In the genomic region with DNA sequence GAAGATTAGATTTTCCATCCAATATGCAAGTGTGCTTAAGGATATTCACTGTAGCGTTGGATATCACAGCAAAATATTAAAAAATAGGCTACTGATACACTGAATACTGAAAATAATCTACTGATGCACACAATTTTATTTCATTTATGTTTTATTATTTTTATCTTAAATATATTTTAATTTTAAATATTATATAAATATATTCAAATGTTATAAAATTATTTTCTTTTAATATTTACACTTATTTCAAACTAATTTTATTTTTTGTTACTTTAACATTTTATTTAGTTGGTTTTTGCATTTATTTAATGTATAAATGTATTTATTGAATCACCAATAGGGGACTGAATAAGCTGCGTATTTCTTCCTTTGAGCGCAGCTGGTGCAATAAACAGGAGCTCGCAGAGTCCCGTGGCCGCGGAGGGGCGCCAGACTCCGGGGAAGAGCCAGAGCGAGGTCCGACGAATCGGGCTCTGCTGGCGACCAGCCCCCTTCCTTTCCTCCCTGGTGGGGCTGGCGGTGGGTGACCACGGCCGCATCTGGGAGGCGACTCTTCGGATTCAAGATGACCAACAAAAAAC, we compare ENCODE assay signal across 8 cellular contexts. TPM values are rescaled to one million over a fixed set of nuclear protein-coding genes. Genes with fewer than 3 reads are reported as not detected.
DNase-seq lines count a peak whose midpoint lies in the region; ATAC-seq, FAIRE-seq and TF ChIP-seq lines count a peak whose summit lies in the region.

No MANE protein-coding gene starts in this region.

- SMC1A ChIA-PET in GM12878 (lab: Charles Lee; ENCODE audit: uncharacterized antibody, unreplicated experiment): interaction anchor here (0.6 to 3.8 kb wide), 14 partner anchors 9 to 226 kb away, joined by 3 to 28 read pairs (median 4); no protein-coding TSS in a partner anchor

- peaks cover 0 to 34% (median 13%) of the 10 kb centered on the region in 7 donors for H3K27me3 ChIP-seq in heart right ventricle
- peaks cover 0 to 9% of the 10 kb centered on the region in 2 experiments; a peak in 2 of 4 replicates for H3K27me3 ChIP-seq in GM12878 (replicated peaks in 1 of 2; ENCODE audit: control insufficient read depth in 2 of 2, insufficient read depth in 2 of 2, low read length in 1 of 2)
- H3K27me3 ChIP-seq in A673 (replicated peaks; ENCODE audit: insufficient read depth, low read depth, low read length, poor library complexity): no peaks in the 10 kb centered on the region

- no peak for FAIRE-seq in GM12878 (lab: Jason Lieb, UNC)

- H2AFZ ChIP-seq in GM12878 (ENCODE audit: control insufficient read depth, low read depth, low read length): no peak overlapping the region

- WGBS in heart right ventricle, 2 donors: 10 to 21% methylated on average over 19 of the region's 19 CpGs
- WGBS in GM12878 (ENCODE audit: insufficient coverage, insufficient replicate concordance, low lambda C conversion rate, missing lambda C conversion rate): 18% methylated on average over 19 of the region's 19 CpGs
- WGBS in urinary bladder: 25% methylated on average over 19 of the region's 19 CpGs

- H3K4me1 ChIP-seq in heart right ventricle: no peaks in the 10 kb centered on the region
- H3K4me1 ChIP-seq in GM12878 (ENCODE audit: control insufficient read depth, insufficient read depth, low read length): no peaks in the 10 kb centered on the region
- H3K4me1 ChIP-seq in urinary bladder (ENCODE audit: insufficient read depth): no peaks in the 10 kb centered on the region
- H3K4me1 ChIP-seq in A673 (ENCODE audit: insufficient read depth, low read length, poor library complexity, severe bottlenecking): peaks cover 23% of the 10 kb centered on the region

- H3K27ac ChIP-seq in heart right ventricle: no peak overlapping the region
- H3K27ac ChIP-seq in GM12878 (ENCODE audit: control insufficient read depth, insufficient read depth): no peak overlapping the region
- no peak overlapping the region for H3K27ac ChIP-seq in urinary bladder (ENCODE audit: low read depth)
- H3K27ac ChIP-seq in A673 (ENCODE audit: low read depth, low read length, poor library complexity, severe bottlenecking): no peak overlapping the region

- BruUV-seq in GM12878 (replicated peaks; lab: Mats Ljungman, UMichigan) (no TSS peak), A673 (replicated peaks; lab: Mats Ljungman, UMichigan) (no TSS peak)

- RAD21 ChIA-PET in GM12878 (lab: Charles Lee; ENCODE audit: unreplicated experiment): interaction anchor here (0.6 to 2.4 kb wide), 15 partner anchors 39 to 287 kb away, joined by 3 to 20 read pairs (median 4); no protein-coding TSS in a partner anchor

- DNase-seq in heart right ventricle (peak in 1 of 2 donors; percentile 23), Right ventricle myocardium inferior (ENCODE audit: missing footprints) (no peak), GM12878 (ENCODE audit: low read depth, low spot score) (no peak), left kidney (ENCODE audit: low read depth, low spot score) (peak; percentile 82), NCI-H774 (lab: John Stamatoyannopoulos, UW) (no peak), COR-L47 (lab: John Stamatoyannopoulos, UW) (no peak), A673 (ENCODE audit: low spot score) (no peak)

- no peak overlapping the region for H3K9ac ChIP-seq in GM12878 (ENCODE audit: control insufficient read depth, insufficient read depth, low read length)

- H3K4me3 ChIP-seq in heart right ventricle (peak overlapping the region in 2 of 10 donors; percentile 7 to 21), GM12878 (no peak overlapping the region), urinary bladder (ENCODE audit: low read depth, low read length) (peak overlapping the region; percentile 16), A673 (ENCODE audit: low read depth, low read length, poor library complexity, severe bottlenecking) (no peak overlapping the region)

- H3K9me3 ChIP-seq in heart right ventricle (peaks cover 0 to 2% (median 0%) of the 10 kb centered on the region in 11 donors), GM12878 (replicated peaks; ENCODE audit: control insufficient read depth, insufficient read depth, low read length) (no peaks in the 10 kb centered on the region), A673 (ENCODE audit: low read depth, low read length, poor library complexity, severe bottlenecking) (no peaks in the 10 kb centered on the region)

- peak; percentile 41; the same call in 1 of the 2 replicates for TF ChIP-seq RAD21 in GM12878 (IDR thresholded peaks at IDR 0.05; ENCODE audit: insufficient read depth, low read depth, low read length)

- TF ChIP-seq CTCF in heart right ventricle (IDR thresholded peaks at IDR 0.05) (peak in 5 of 9 donors; percentile 7 to 23 (median 17)), GM12878 (IDR thresholded peaks at IDR 0.05 in 2 of 3, conservative IDR thresholded peaks at IDR 0.05 in 1 of 3; ENCODE audit: control insufficient read depth in 2 of 3, extremely low read depth in 1 of 3, insufficient read depth in 1 of 3, low read depth in 3 of 3, low read length in 3 of 3) (peak; percentile 31 to 60 (median 53); a peak in 5 of 6 replicates), A673 (conservative IDR thresholded peaks at IDR 0.05; ENCODE audit: low read depth, low read length) (no peak)

- intact Hi-C loops in heart right ventricle (cut with DNase I): loop anchor here in 1 of 10 donors (10.0 kb wide), 2 partner anchors 64 to 104 kb away; no protein-coding TSS in a partner anchor
- intact Hi-C loops in Right ventricle myocardium inferior (cut with DNase I): no loop called here
- intact Hi-C loops in GM12878 (cut with micrococcal nuclease; ENCODE audit: unreplicated experiment): loop anchor here (1.0 kb wide), 1 partner anchor 110 kb away; no protein-coding TSS in a partner anchor
- intact Hi-C loops in A673 (cut with micrococcal nuclease; ENCODE audit: unreplicated experiment): no loop called here

- POLR2A ChIA-PET in GM12878 (lab: Charles Lee) (no interaction called here), A673 (lab: Charles Lee; ENCODE audit: low non-redundant PET) (no interaction called here)

- in situ Hi-C loops in GM12878 (cut with MboI): no loop called here

- TF ChIP-seq EP300 in GM12878 (IDR thresholded peaks at IDR 0.05; ENCODE audit: borderline replicate concordance in 1 of 2, control insufficient read depth in 1 of 2, low read depth in 2 of 2, low read length in 2 of 2): no peak

- no peak for ATAC-seq in heart right ventricle
- no peak for ATAC-seq in Right ventricle myocardium inferior
- peak; percentile 80 for ATAC-seq in GM12878

- H3K36me3 ChIP-seq in heart right ventricle (no peaks in the 10 kb centered on the region), GM12878 (ENCODE audit: control insufficient read depth in 2 of 2, insufficient read depth in 2 of 2, low read length in 1 of 2) (no peaks in the 10 kb centered on the region), urinary bladder (ENCODE audit: insufficient read depth) (no peaks in the 10 kb centered on the region), A673 (ENCODE audit: insufficient read depth, low read length, poor library complexity, severe bottlenecking) (no peaks in the 10 kb centered on the region)

- H3K79me2 ChIP-seq in GM12878 (ENCODE audit: control insufficient read depth, insufficient read depth, low read length): no peaks in the 10 kb centered on the region

- no peaks in the 10 kb centered on the region for H4K20me1 ChIP-seq in GM12878 (ENCODE audit: control insufficient read depth, insufficient read depth)

- TF ChIP-seq POLR2A in GM12878 (IDR thresholded peaks at IDR 0.05; ENCODE audit: low read depth, low read length): no peak

- CTCF ChIA-PET in GM12878 (lab: Yijun Ruan, JAX): interaction anchor here (0.6 to 6.0 kb wide), 27 partner anchors 12 to 272 kb away, joined by 3 to 53 read pairs (median 4); a partner anchor contains a TSS
- CTCF ChIA-PET in A673 (lab: Charles Lee): no interaction called here

- H3K4me2 ChIP-seq in GM12878 (ENCODE audit: control insufficient read depth, insufficient read depth): no peak overlapping the region

RNA-seq across cellular contexts. Expression of a gene that starts 12.2 kb away (rescaled TPM):
- not detected for total RNA-seq in heart right ventricle
- not detected for polyA plus RNA-seq in heart right ventricle
- total RNA-seq in Right ventricle myocardium inferior: not detected
- total RNA-seq in GM12878 (2013; cell fraction: nucleolus; rRNA removed): not detected in 2 replicates
- not detected in 2 replicates for total RNA-seq in GM12878 (2014; rRNA removed)
- not detected in 2 replicates for total RNA-seq in GM12878 (2014; rRNA removed; fragmentation: Illumina TruSeq; extraction: Trizol)
- total RNA-seq in GM12878 (2021): not detected in 2 replicates
- not detected for polyA plus RNA-seq in GM12878 (2011; ENCODE audit: low read depth)
- polyA plus RNA-seq in GM12878 (2011; rRNA removed): 1.2 and 2.3 TPM in 2 replicates
- polyA plus RNA-seq in GM12878 (2011; cell fraction: cytosol; rRNA removed): 0.40 and 0.78 TPM in 2 replicates
- 0.89 and 1.8 TPM in 2 replicates for polyA plus RNA-seq in GM12878 (2011; cell fraction: nucleus; rRNA removed)
- not detected in 2 replicates for polyA plus RNA-seq in GM12878 (2012)
- polyA plus RNA-seq in GM12878 (2014; fragmentation: Illumina TruSeq; extraction: Trizol): not detected in 2 replicates
- under 1 TPM in 1 of 2 experiments, not detected in 1; 0.02 TPM for polyA plus RNA-seq in GM12878 (2014; fragmentation: Nextera tagmentation; extraction: Ambion mirVana)
- polyA plus RNA-seq in GM12878 (2014; rRNA removed): not detected in 2 replicates
- polyA plus RNA-seq in GM12878 (2016; fragmentation: Nextera tagmentation; extraction: Ambion mirVana): not detected
- 0.26 TPM in 1 of 2 replicates, not detected in the other for polyA minus RNA-seq in GM12878 (2011; rRNA and poly(A)+ RNA removed)
- polyA minus RNA-seq in GM12878 (2011; cell fraction: cytosol; rRNA and poly(A)+ RNA removed): not detected in 2 replicates
- polyA minus RNA-seq in GM12878 (2011; cell fraction: nucleus; rRNA and poly(A)+ RNA removed): 0.29 TPM in 1 of 2 replicates, not detected in the other
- 1.4 TPM for total RNA-seq in urinary bladder
- 6.3 TPM for polyA plus RNA-seq in urinary bladder
- total RNA-seq in A673 (2021): 1.1 and 1.3 TPM in 2 replicates

RNA-seq across cellular contexts. Expression of a gene that starts 33.3 kb away (rescaled TPM):
- total RNA-seq in heart right ventricle (1 to 10 TPM in 2 of 10 donors, under 1 TPM in 2, not detected in 6; 0.26 to 2.8 (median 1.2) TPM), Right ventricle myocardium inferior (not detected), GM12878 (2014; rRNA removed) (not detected in 2 replicates), GM12878 (2014; rRNA removed; fragmentation: Illumina TruSeq; extraction: Trizol) (not detected in 2 replicates), GM12878 (2021) (not detected in 2 replicates), urinary bladder (0.53 TPM), A673 (2021) (610 and 815 TPM in 2 replicates)
- polyA plus RNA-seq in heart right ventricle (under 1 TPM in 1 of 2 donors, not detected in 1; 0.28 TPM), GM12878 (2011; rRNA removed) (not detected in 2 replicates), GM12878 (2014; fragmentation: Illumina TruSeq; extraction: Trizol) (not detected in 2 replicates), GM12878 (2014; fragmentation: Nextera tagmentation; extraction: Ambion mirVana) (not detected), GM12878 (2014; rRNA removed) (not detected in 2 replicates), GM12878 (2016; fragmentation: Nextera tagmentation; extraction: Ambion mirVana) (not detected), urinary bladder (0.15 TPM)
- not detected in 2 replicates for total RNA-seq in GM12878 (2013; cell fraction: nucleolus; rRNA removed)
- polyA plus RNA-seq in GM12878 (2011; ENCODE audit: low read depth): not detected
- not detected in 2 replicates for polyA plus RNA-seq in GM12878 (2011; cell fraction: cytosol; rRNA removed)
- polyA plus RNA-seq in GM12878 (2011; cell fraction: nucleus; rRNA removed): not detected in 2 replicates
- not detected in 2 replicates for polyA plus RNA-seq in GM12878 (2012)
- polyA minus RNA-seq in GM12878 (2011; rRNA and poly(A)+ RNA removed): not detected in 2 replicates
- polyA minus RNA-seq in GM12878 (2011; cell fraction: cytosol; rRNA and poly(A)+ RNA removed): not detected in 2 replicates
- not detected in 2 replicates for polyA minus RNA-seq in GM12878 (2011; cell fraction: nucleus; rRNA and poly(A)+ RNA removed)

RNA-seq across cellular contexts. Expression of a gene that starts 43.6 kb away (rescaled TPM):
- total RNA-seq in heart right ventricle (under 1 TPM in 1 of 10 donors, not detected in 9; 0.30 TPM), Right ventricle myocardium inferior (not detected), GM12878 (2014; rRNA removed) (not detected in 2 replicates), GM12878 (2014; rRNA removed; fragmentation: Illumina TruSeq; extraction: Trizol) (not detected in 2 replicates), GM12878 (2021) (not detected in 2 replicates), urinary bladder (3.8 TPM), A673 (2021) (0.19 TPM in 1 of 2 replicates, not detected in the other)
- polyA plus RNA-seq in heart right ventricle (not detected), GM12878 (2011; rRNA removed) (0.06 and 0.14 TPM in 2 replicates), GM12878 (2014; fragmentation: Illumina TruSeq; extraction: Trizol) (not detected in 2 replicates), GM12878 (2014; fragmentation: Nextera tagmentation; extraction: Ambion mirVana) (not detected), GM12878 (2014; rRNA removed) (not detected in 2 replicates), GM12878 (2016; fragmentation: Nextera tagmentation; extraction: Ambion mirVana) (not detected), urinary bladder (0.62 TPM)
- total RNA-seq in GM12878 (2013; cell fraction: nucleolus; rRNA removed): not detected in 2 replicates
- not detected for polyA plus RNA-seq in GM12878 (2011; ENCODE audit: low read depth)
- polyA plus RNA-seq in GM12878 (2011; cell fraction: cytosol; rRNA removed): 0.03 TPM in 1 of 2 replicates, not detected in the other
- 0.09 and 0.16 TPM in 2 replicates for polyA plus RNA-seq in GM12878 (2011; cell fraction: nucleus; rRNA removed)
- not detected in 2 replicates for polyA plus RNA-seq in GM12878 (2012)
- polyA minus RNA-seq in GM12878 (2011; rRNA and poly(A)+ RNA removed): not detected in 2 replicates
- polyA minus RNA-seq in GM12878 (2011; cell fraction: cytosol; rRNA and poly(A)+ RNA removed): not detected in 2 replicates
- not detected in 2 replicates for polyA minus RNA-seq in GM12878 (2011; cell fraction: nucleus; rRNA and poly(A)+ RNA removed)

RNA-seq across cellular contexts. Expression of a gene that starts 50.8 kb away (rescaled TPM):
- total RNA-seq in heart right ventricle (not detected), Right ventricle myocardium inferior (not detected), GM12878 (2014; rRNA removed) (not detected in 2 replicates), GM12878 (2014; rRNA removed; fragmentation: Illumina TruSeq; extraction: Trizol) (not detected in 2 replicates), GM12878 (2021) (not detected in 2 replicates), urinary bladder (not detected), A673 (2021) (4.0 TPM in 2 replicates)
- polyA plus RNA-seq in heart right ventricle (not detected), GM12878 (2011; rRNA removed) (not detected in 2 replicates), GM12878 (2014; fragmentation: Illumina TruSeq; extraction: Trizol) (not detected in 2 replicates), GM12878 (2014; fragmentation: Nextera tagmentation; extraction: Ambion mirVana) (not detected), GM12878 (2014; rRNA removed) (not detected in 2 replicates), GM12878 (2016; fragmentation: Nextera tagmentation; extraction: Ambion mirVana) (not detected), urinary bladder (not detected)
- not detected in 2 replicates for total RNA-seq in GM12878 (2013; cell fraction: nucleolus; rRNA removed)
- polyA plus RNA-seq in GM12878 (2011; ENCODE audit: low read depth): not detected
- polyA plus RNA-seq in GM12878 (2011; cell fraction: cytosol; rRNA removed): not detected in 2 replicates
- polyA plus RNA-seq in GM12878 (2011; cell fraction: nucleus; rRNA removed): not detected in 2 replicates
- not detected in 2 replicates for polyA plus RNA-seq in GM12878 (2012)
- polyA minus RNA-seq in GM12878 (2011; rRNA and poly(A)+ RNA removed): not detected in 2 replicates
- not detected in 2 replicates for polyA minus RNA-seq in GM12878 (2011; cell fraction: cytosol; rRNA and poly(A)+ RNA removed)
- not detected in 2 replicates for polyA minus RNA-seq in GM12878 (2011; cell fraction: nucleus; rRNA and poly(A)+ RNA removed)

Comparison
In these comparisons a context has a peak if more than half of its experiments do, and no peak if none do; other contexts are left out.
1. RNA of a gene that starts 33.3 kb away (total RNA-seq): 610 to 815 TPM in A673; 0.53 TPM in urinary bladder (single experiment), 0.26 to 2.8 TPM in heart right ventricle, not detected in Right ventricle myocardium inferior (single experiment) and not detected in GM12878; every median in the first group is over 100 times any median in the second.